ENCODE assay signal across 8 cellular contexts in the genomic region with DNA sequence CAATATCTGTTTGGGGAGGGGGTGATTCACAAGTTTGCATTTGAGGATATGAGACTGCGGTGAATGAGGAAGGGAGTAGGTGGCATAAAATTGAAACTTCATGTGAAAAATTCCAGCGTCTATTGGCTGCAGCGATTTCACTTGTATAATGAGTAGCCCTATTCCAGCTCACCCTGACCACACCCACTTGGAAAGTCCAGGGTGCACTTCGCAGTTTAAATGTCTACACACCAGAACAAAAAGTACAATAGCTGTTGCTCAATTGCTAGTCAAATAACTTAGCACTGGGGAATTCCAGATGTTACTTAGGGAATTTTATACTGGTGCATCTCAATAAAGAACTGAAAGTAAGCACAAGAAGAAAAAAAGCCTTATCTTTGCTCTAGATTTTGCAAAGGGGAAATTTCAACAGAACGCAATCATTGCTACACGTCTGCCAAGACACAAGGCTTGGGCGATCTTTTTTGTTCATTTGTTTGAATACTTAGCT. TPM values are rescaled to one million over a fixed set of nuclear protein-coding genes. Genes with fewer than 3 reads are reported as not detected.
DNase-seq lines count a peak whose midpoint lies in the region; ATAC-seq and TF ChIP-seq lines count a peak whose summit lies in the region.

No MANE protein-coding gene starts in this region.

- peak; percentile 80 for DNase-seq in A172 (ENCODE audit: low spot score)
- peak; percentile 75 for DNase-seq in HuH-7.5 (ENCODE audit: low spot score)
- DNase-seq in activated CD8-positive, alpha-beta memory T cell treated with anti-CD3 and anti-CD28 coated beads for 24 hours, result peak; percentile 82
- DNase-seq in fibroblast of villous mesenchyme (ENCODE audit: low read depth), result peak; percentile 88
- peak; percentile 77 to 83 for DNase-seq in stimulated activated CD4-positive, alpha-beta T cell treated with anti-CD3 and anti-CD28 coated beads, Interleukin-12 subunit alpha, Interleukin-12 subunit beta, amount 100 ng/mL, for 24 hours (ENCODE audit: low read depth in 2 of 2)
- DNase-seq in NCI-H526 treated with DMSO at 0.1 percent for 48 hours (lab: John Stamatoyannopoulos, UW), result no peak

- ATAC-seq in GM21367 (IDR thresholded peaks at IDR 0.05; ENCODE audit: unreplicated experiment), result no peak

- H3K4me3 ChIP-seq in fibroblast of villous mesenchyme (ENCODE audit: low read depth, low read length), result peak overlapping the region; percentile 19

- no peak for TF ChIP-seq CTCF in fibroblast of villous mesenchyme (IDR thresholded peaks at IDR 0.05; ENCODE audit: insufficient read depth, low read depth, low read length)

- peak; percentile 52 for TF ChIP-seq POLR2A in GM19099 (IDR thresholded peaks at IDR 0.05; ENCODE audit: extremely low read depth, insufficient read length, low read depth)

RNA-seq across cellular contexts. Expression of a gene that starts 6.3 kb away (rescaled TPM):
- total RNA-seq in A172 (2014; rRNA removed; shearing (Covaris generic)), result 1.2 and 1.6 TPM in 2 replicates
- 3.5 and 3.9 TPM in 2 replicates for total RNA-seq in fibroblast of villous mesenchyme
